Comparison of ENCODE assay signal across 8 cellular contexts in genomic region chr2:95165371-95166064, GRCh38. TPM values are rescaled to one million over a fixed set of nuclear protein-coding genes. Genes with fewer than 3 reads are reported as not detected.
A peak's percentile ranks its signal among the peaks of the same experiment; 100 is the strongest.
DNase-seq lines count a peak whose midpoint lies in the region; ATAC-seq and TF ChIP-seq lines count a peak whose summit lies in the region.

Gene ZNF2, plus strand, starts transcription at chr2:95165809. Its CDS starts 10,418 bp downstream, at chr2:95176227.

- peak within 1 kb of the TSS; percentile 97 for H3K27ac Mint-ChIP-seq in activated naive CD8-positive, alpha-beta T cell

- H3K4me1 Mint-ChIP-seq in activated naive CD8-positive, alpha-beta T cell (ENCODE audit: low read depth) = peaks cover 42% of the 10 kb centered on the region

- H3K36me3 Mint-ChIP-seq in activated naive CD8-positive, alpha-beta T cell = peaks cover 4% of the 10 kb centered on the region

- no peaks in the 10 kb centered on the region for H3K9me3 Mint-ChIP-seq in activated naive CD8-positive, alpha-beta T cell (ENCODE audit: low read depth)

- peak; percentile 95 for DNase-seq in NCI-H1092 treated with DMSO at 0.1 percent for 48 hours (lab: John Stamatoyannopoulos, UW)
- DNase-seq in glomerular visceral epithelial cell (ENCODE audit: extremely low spot score) = peak; percentile 98
- peak; percentile 94 for DNase-seq in occipital lobe (lab: John Stamatoyannopoulos, UW)

- H3K27ac ChIP-seq in temporal lobe (ENCODE audit: low read depth, low read length) = peak within 1 kb of the TSS; percentile 87

- TF ChIP-seq POLR2A in GM10847 (IDR thresholded peaks at IDR 0.05; ENCODE audit: extremely low read depth, insufficient read length) = peak; percentile 89

- peak within 1 kb of the TSS; percentile 99 for H3K4me3 Mint-ChIP-seq in activated naive CD8-positive, alpha-beta T cell

- ATAC-seq in HG02623 (IDR thresholded peaks at IDR 0.05; ENCODE audit: unreplicated experiment) (peak; percentile 96), SK-N-SH treated with all-trans-retinoic acid at 6 μM for 48 hours (peak; percentile 99)

- no peaks in the 10 kb centered on the region for H3K27me3 Mint-ChIP-seq in activated naive CD8-positive, alpha-beta T cell

TF ChIP-seq in SK-N-SH treated with all-trans-retinoic acid at 6 μM for 48 hours, 23 proteins besides CTCF, POLR2A, EP300 and RAD21:
- TF ChIP-seq ZNF565 (CRISPR knock-in tag; conservative IDR thresholded peaks at IDR 0.05; ENCODE audit: low read depth) = no peak
- TF ChIP-seq CSDC2 (CRISPR knock-in tag; IDR thresholded peaks at IDR 0.05) = peak; percentile 68; the same call in 1 of the 2 replicates

RNA-seq across cellular contexts. Expression of gene ZNF2, which starts in this region (rescaled TPM):
- total RNA-seq in occipital lobe (11.1 TPM), temporal lobe (7.6 TPM)

Comparison
In these comparisons a context has a peak if more than half of its experiments do, and no peak if none do; other contexts are left out.
1. Peak in every context shown above with its lines: DNase-seq, ATAC-seq and H3K27ac ChIP-seq.